ENCODE assay signal across 1 cellular context in the genomic region with DNA sequence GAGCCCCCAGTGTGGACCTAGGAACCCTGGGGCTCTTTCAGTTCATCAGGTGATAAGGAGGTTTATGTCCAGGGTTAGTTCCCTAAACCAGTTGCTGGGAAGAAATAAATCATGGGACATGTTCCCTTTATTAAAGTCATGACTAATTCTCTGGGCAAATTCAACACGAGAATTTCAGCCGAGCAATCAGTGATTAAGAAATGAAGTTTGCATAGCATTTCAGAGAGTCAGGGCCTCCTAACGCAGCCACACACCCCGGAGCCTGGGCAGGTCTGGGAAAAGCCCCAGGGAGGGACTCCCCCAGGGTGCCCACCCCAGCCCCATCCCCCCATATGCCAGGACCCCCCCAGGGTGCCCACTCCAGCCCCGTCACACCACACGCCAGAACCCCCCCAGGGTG.
TF ChIP-seq lines count a peak whose summit lies in the region.

No MANE protein-coding gene starts in this region.

TF ChIP-seq in SK-N-SH, 30 proteins besides CTCF, POLR2A, EP300 and RAD21 (continued from another document):
- TF ChIP-seq, protein P1, sequence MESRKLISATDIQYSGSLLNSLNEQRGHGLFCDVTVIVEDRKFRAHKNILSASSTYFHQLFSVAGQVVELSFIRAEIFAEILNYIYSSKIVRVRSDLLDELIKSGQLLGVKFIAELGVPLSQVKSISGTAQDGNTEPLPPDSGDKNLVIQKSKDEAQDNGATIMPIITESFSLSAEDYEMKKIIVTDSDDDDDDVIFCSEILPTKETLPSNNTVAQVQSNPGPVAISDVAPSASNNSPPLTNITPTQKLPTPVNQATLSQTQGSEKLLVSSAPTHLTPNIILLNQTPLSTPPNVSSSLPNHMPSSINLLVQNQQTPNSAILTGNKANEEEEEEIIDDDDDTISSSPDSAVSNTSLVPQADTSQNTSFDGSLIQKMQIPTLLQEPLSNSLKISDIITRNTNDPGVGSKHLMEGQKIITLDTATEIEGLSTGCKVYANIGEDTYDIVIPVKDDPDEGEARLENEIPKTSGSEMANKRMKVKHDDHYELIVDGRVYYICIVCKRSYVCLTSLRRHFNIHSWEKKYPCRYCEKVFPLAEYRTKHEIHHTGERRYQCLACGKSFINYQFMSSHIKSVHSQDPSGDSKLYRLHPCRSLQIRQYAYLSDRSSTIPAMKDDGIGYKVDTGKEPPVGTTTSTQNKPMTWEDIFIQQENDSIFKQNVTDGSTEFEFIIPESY (IDR thresholded peaks at IDR 0.05; ENCODE audit: borderline replicate concordance, low read depth), result no peak
- TF ChIP-seq ELF1 (IDR thresholded peaks at IDR 0.05) (no peak), TCF12 (IDR thresholded peaks at IDR 0.05) (no peak), EZH2phosphoT487 (IDR thresholded peaks at IDR 0.05; ENCODE audit: borderline replicate concordance, low read depth) (no peak), NRF1 (IDR thresholded peaks at IDR 0.05; ENCODE audit: low read depth, low read length) (no peak), FOSL2 (IDR thresholded peaks at IDR 0.05; ENCODE audit: borderline replicate concordance, low read depth) (no peak), FOXM1 (IDR thresholded peaks at IDR 0.05; ENCODE audit: low read depth) (no peak), MXI1 (IDR thresholded peaks at IDR 0.05; ENCODE audit: low read depth, low read length) (no peak)
